Comparison of ENCODE assay signal across 8 cellular contexts in genomic region chr11:77473801-77474508, GRCh38. TPM values are rescaled to one million over a fixed set of nuclear protein-coding genes. Genes with fewer than 3 reads are reported as not detected.
A peak's percentile ranks its signal among the peaks of the same experiment; 100 is the strongest.
DNase-seq lines count a peak whose midpoint lies in the region; ATAC-seq and TF ChIP-seq lines count a peak whose summit lies in the region.

Gene PAK1 (minus strand): TSS chr11:77474094. CDS start chr11:77392520, 81,574 bp downstream.

- H3K36me3 Mint-ChIP-seq in activated CD4-positive, alpha-beta memory T cell treated with anti-CD3 and anti-CD28 coated beads for 36 hours = no peaks in the 10 kb centered on the region

- peak within 1 kb of the TSS; percentile 82 to 88 for H3K9ac ChIP-seq in duodenal mucosa (ENCODE audit: low read depth in 1 of 2, low read length in 2 of 2)

- POLR2A ChIA-PET in activated CD4-positive, alpha-beta memory T cell treated with anti-CD3 and anti-CD28 coated beads for 36 hours (lab: Charles Lee) = interaction anchor here (1.0 kb wide), 1 partner anchor 74 kb away, joined by 3 read pairs; no protein-coding TSS in a partner anchor

- peak; percentile 68 for ATAC-seq in HG03439 (IDR thresholded peaks at IDR 0.05; ENCODE audit: unreplicated experiment)

- TF ChIP-seq CTCF in lower leg skin (IDR thresholded peaks at IDR 0.05) = no peak

- H3K4me3 ChIP-seq in duodenal mucosa (ENCODE audit: low read depth in 1 of 2, low read length in 2 of 2) (peak within 1 kb of the TSS; percentile 76 to 85), lower leg skin (ENCODE audit: low read depth, poor library complexity, severe bottlenecking) (peak within 1 kb of the TSS; percentile 42)

- H3K4me3 Mint-ChIP-seq in activated CD4-positive, alpha-beta memory T cell treated with anti-CD3 and anti-CD28 coated beads for 36 hours = peak within 1 kb of the TSS; percentile 71

- H3K4me1 ChIP-seq in duodenal mucosa (ENCODE audit: control insufficient read depth in 1 of 2, insufficient read depth in 2 of 2, low read length in 2 of 2) = peaks cover 30 to 39% of the 10 kb centered on the region in 2 donors

- TF ChIP-seq POLR2A in lower leg skin (IDR thresholded peaks at IDR 0.05) = no peak

- H3K36me3 ChIP-seq in duodenal mucosa (ENCODE audit: control insufficient read depth in 1 of 2, insufficient read depth in 2 of 2, low read length in 2 of 2) = no peaks in the 10 kb centered on the region

- no peaks in the 10 kb centered on the region for H3K9me3 Mint-ChIP-seq in activated CD4-positive, alpha-beta memory T cell treated with anti-CD3 and anti-CD28 coated beads for 36 hours

- H3K4me1 Mint-ChIP-seq in activated CD4-positive, alpha-beta memory T cell treated with anti-CD3 and anti-CD28 coated beads for 36 hours (ENCODE audit: low read depth) = peaks cover 5% of the 10 kb centered on the region

- no peaks in the 10 kb centered on the region for H3K9me3 ChIP-seq in duodenal mucosa (ENCODE audit: control insufficient read depth in 1 of 2, low read length in 2 of 2)

- no peaks in the 10 kb centered on the region for H3K27me3 ChIP-seq in duodenal mucosa (ENCODE audit: control insufficient read depth in 1 of 2, insufficient read depth in 2 of 2, low read length in 2 of 2)

- CTCF ChIA-PET in activated CD4-positive, alpha-beta memory T cell treated with anti-CD3 and anti-CD28 coated beads for 36 hours (lab: Charles Lee) = interaction anchor here (0.6 to 1.5 kb wide), 2 partner anchors 74 to 163 kb away, joined by 3 to 8 read pairs; partner anchors contain the start of gene CLNS1A

- DNase-seq in Ammon's horn (ENCODE audit: low spot score) (peak; percentile 90), GM19238 (ENCODE audit: insufficient read length, low spot score) (peak; percentile 88), NCI-H524 treated with DMSO at 0.1 percent for 48 hours (lab: John Stamatoyannopoulos, UW) (peak; percentile 24), lower leg skin (ENCODE audit: low spot score in 2 of 2) (peak; percentile 73 to 97)
- DNase-seq in activated CD4-positive, alpha-beta memory T cell treated with anti-CD3 and anti-CD28 coated beads for 36 hours = peak; percentile 91
- peak; percentile 84 for DNase-seq in stimulated activated CD4-positive, alpha-beta T cell treated with anti-CD3 and anti-CD28 coated beads, Interleukin-4, amount 100 ng/mL, for 24 hours

- peak within 1 kb of the TSS; percentile 38 for H3K27ac Mint-ChIP-seq in activated CD4-positive, alpha-beta memory T cell treated with anti-CD3 and anti-CD28 coated beads for 36 hours

- H3K27me3 Mint-ChIP-seq in activated CD4-positive, alpha-beta memory T cell treated with anti-CD3 and anti-CD28 coated beads for 36 hours = peaks cover 14% of the 10 kb centered on the region

- peak within 1 kb of the TSS; percentile 83 for H3K27ac ChIP-seq in duodenal mucosa (ENCODE audit: low read depth, low read length)

- intact Hi-C loops in activated CD4-positive, alpha-beta memory T cell treated with anti-CD3 and anti-CD28 coated beads for 36 hours (cut with micrococcal nuclease) = loop anchor here (5.0 kb wide), 2 partner anchors 163 to 612 kb away; partner anchors contain the start of genes ACER3 and CLNS1A
- intact Hi-C loops in lower leg skin (cut with DNase I; ENCODE audit: low total_unique reads) = no loop called here

- 0 to 1% methylated on average over 45 to 63 of the region's 65 CpGs for WGBS in lower leg skin, 2 donors

RNA-seq across cellular contexts. Expression of gene PAK1, which starts in this region (rescaled TPM):
- 10 to 100 TPM; 30.4 to 33.1 TPM for total RNA-seq in activated CD4-positive, alpha-beta memory T cell treated with anti-CD3 and anti-CD28 coated beads for 36 hours
- 10 to 100 TPM; 17.8 to 34.5 (median 21.6) TPM for total RNA-seq in lower leg skin

Comparison
In these comparisons a context has a peak if more than half of its experiments do, and no peak if none do; other contexts are left out.
1. Peak in every context shown above with its lines: DNase-seq, ATAC-seq, H3K4me3 ChIP-seq and H3K27ac ChIP-seq.
2. DNase-seq: peak in every context shown above with its lines; median percentile 91 in activated CD4-positive, alpha-beta memory T cell treated with anti-CD3 and anti-CD28 coated beads for 36 hours; 90 in Ammon's horn; 88 in GM19238; 85 in lower leg skin; 84 in stimulated activated CD4-positive, alpha-beta T cell treated with anti-CD3 and anti-CD28 coated beads, Interleukin-4, amount 100 ng/mL, for 24 hours; 24 in NCI-H524 treated with DMSO at 0.1 percent for 48 hours.